ENCODE assay signal across 8 cellular contexts in the genomic region with DNA sequence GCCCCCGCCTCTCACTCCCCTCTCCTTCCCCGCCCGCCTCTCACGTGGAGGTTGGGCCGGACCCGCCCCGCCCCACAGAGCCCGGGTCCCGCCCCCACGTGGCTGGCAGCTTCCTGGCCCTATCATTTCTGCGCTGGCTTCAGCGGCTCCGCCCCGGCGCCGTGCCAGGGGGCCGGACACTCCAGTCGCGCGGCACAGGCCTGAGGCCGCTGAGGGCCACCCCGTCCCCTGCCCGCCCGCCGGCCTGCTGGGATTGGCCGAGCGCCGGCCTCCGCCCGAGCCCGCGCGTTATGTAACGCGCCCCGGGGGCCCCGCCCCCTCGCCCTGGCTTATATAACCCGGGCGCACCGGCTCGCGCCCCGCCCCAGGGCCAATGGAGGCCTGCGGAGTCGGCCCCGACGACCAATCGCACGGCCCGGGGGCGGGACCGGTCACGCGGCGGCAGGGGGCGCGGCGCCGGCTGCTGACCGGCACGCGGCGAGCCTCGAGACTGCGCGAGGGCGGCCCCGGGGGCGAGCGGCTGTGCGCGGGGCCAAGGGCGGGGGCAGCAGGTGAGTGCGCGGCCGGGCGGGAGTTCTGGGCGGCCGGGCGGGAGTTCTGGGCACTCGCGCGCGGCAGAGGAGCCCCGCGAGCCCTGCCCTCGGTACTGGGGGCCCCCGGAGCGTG. TPM values are rescaled to one million over a fixed set of nuclear protein-coding genes. Genes with fewer than 3 reads are reported as not detected.
DNase-seq lines count a peak whose midpoint lies in the region; ATAC-seq, FAIRE-seq and TF ChIP-seq lines count a peak whose summit lies in the region.

PER3 (plus strand) TSS at position 466 of the 666 bp plus-strand sequence. CDS start 587 bp downstream, outside the sequence.

- H3K4me1 ChIP-seq in keratinocyte (ENCODE audit: control insufficient read depth, extremely low read depth, insufficient read depth, low read length): peaks cover 7% of the 10 kb centered on the region

- peak within 1 kb of the TSS; percentile 42 to 66 (median 62) for H3K4me3 ChIP-seq in keratinocyte (ENCODE audit: control insufficient read depth in 2 of 3, extremely low read depth in 1 of 3, insufficient read depth in 2 of 3, low read depth in 1 of 3, low read length in 3 of 3)

- H3K9ac ChIP-seq in keratinocyte (ENCODE audit: control insufficient read depth, extremely low read depth, insufficient read depth, low read length): peak within 1 kb of the TSS; percentile 73

- H3K27me3 ChIP-seq in keratinocyte (ENCODE audit: control insufficient read depth, extremely low read depth, insufficient read depth, low read length): no peaks in the 10 kb centered on the region

- no peak for TF ChIP-seq CTCF in keratinocyte (optimal IDR thresholded peaks at IDR 0.05 in 1 of 3, IDR thresholded peaks at IDR 0.05 in 1 of 3, conservative IDR thresholded peaks at IDR 0.05 in 1 of 3; ENCODE audit: extremely low read depth in 1 of 3, insufficient read depth in 2 of 3, low read length in 3 of 3)

- peak within 1 kb of the TSS; percentile 66 for H2AFZ ChIP-seq in keratinocyte (ENCODE audit: control insufficient read depth, low read length)

- peak within 1 kb of the TSS; percentile 74 for H3K4me2 ChIP-seq in keratinocyte (ENCODE audit: control insufficient read depth, extremely low read depth, insufficient read depth, low read depth, low read length)

- peak; percentile 98 for DNase-seq in AG08395 (ENCODE audit: low spot score)
- DNase-seq in NCI-H226: peak; percentile 94
- peak; percentile 93 for DNase-seq in activated CD4-positive, CD25-positive, alpha-beta regulatory T cell treated with anti-CD3 and anti-CD28 coated beads, Interleukin-2, amount 50 U/mL, for 72 hours
- peak; percentile 97 for DNase-seq in cerebellar cortex (ENCODE audit: low spot score)
- peak; percentile 75 for DNase-seq in keratinocyte (ENCODE audit: low read depth, low spot score)
- peak; percentile 87 for DNase-seq in stimulated activated CD4-positive, alpha-beta T cell treated with anti-CD3 and anti-CD28 coated beads, Interleukin-12 subunit alpha, Interleukin-12 subunit beta, amount 100 ng/mL, for 4 hours

- no peaks in the 10 kb centered on the region for H3K79me2 ChIP-seq in keratinocyte (ENCODE audit: control insufficient read depth, insufficient read depth, low read length)

- dilution Hi-C loops in keratinocyte (cut with MboI; ENCODE audit: extremely low pct_ligation_motif_present, low sequenced_read_pairs): no loop called here

- FAIRE-seq in keratinocyte (lab: Jason Lieb, UNC): no peak

- H3K27ac ChIP-seq in keratinocyte (ENCODE audit: control insufficient read depth, insufficient read depth, low read length): peak within 1 kb of the TSS; percentile 26

- no peaks in the 10 kb centered on the region for H3K9me1 ChIP-seq in keratinocyte (ENCODE audit: control insufficient read depth, extremely low read depth, insufficient read depth, low read length)

- H3K9me3 ChIP-seq in keratinocyte (ENCODE audit: control insufficient read depth, low read depth, low read length): no peaks in the 10 kb centered on the region

- H3K36me3 ChIP-seq in keratinocyte (ENCODE audit: control insufficient read depth in 2 of 2, extremely low read depth in 1 of 2, insufficient read depth in 2 of 2, low read length in 2 of 2): peaks cover 7 to 12% of the 10 kb centered on the region in 2 experiments

- ATAC-seq in GM18907 (IDR thresholded peaks at IDR 0.05; ENCODE audit: unreplicated experiment) (peak; percentile 90), HG03139 (IDR thresholded peaks at IDR 0.05; ENCODE audit: unreplicated experiment) (peak; percentile 89)

- H4K20me1 ChIP-seq in keratinocyte (ENCODE audit: control insufficient read depth, extremely low read depth, insufficient read depth, low read length): no peaks in the 10 kb centered on the region

RNA-seq across cellular contexts. Expression of gene PER3, which starts in this region (rescaled TPM):
- 3.9 to 7.2 TPM (median 7.0 TPM) in 3 replicates for polyA plus RNA-seq in keratinocyte
- polyA plus RNA-seq in keratinocyte (2011; ENCODE audit: low read depth): 2.5 TPM
- polyA plus RNA-seq in keratinocyte (2011; cell fraction: cytosol; rRNA removed): 3.5 and 3.6 TPM in 2 replicates
- polyA plus RNA-seq in keratinocyte (2011; cell fraction: nucleus; rRNA removed): 6.5 and 9.1 TPM in 2 replicates
- polyA plus RNA-seq in keratinocyte (2012; ENCODE audit: low replicate concordance): 2.7 and 4.3 TPM in 2 replicates
- polyA minus RNA-seq in keratinocyte: 7.0 to 10.0 TPM (median 9.5 TPM) in 3 replicates
- polyA minus RNA-seq in keratinocyte (2011; cell fraction: cytosol; rRNA and poly(A)+ RNA removed): 3.3 TPM
- polyA minus RNA-seq in keratinocyte (2011; cell fraction: nucleus; rRNA and poly(A)+ RNA removed): 5.7 and 11.4 TPM in 2 replicates

Comparison
In these comparisons a context has a peak if more than half of its experiments do, and no peak if none do; other contexts are left out.
1. Peak in every context shown above with its lines: DNase-seq, ATAC-seq, H3K4me3 ChIP-seq and H3K27ac ChIP-seq.